In the genomic region with DNA sequence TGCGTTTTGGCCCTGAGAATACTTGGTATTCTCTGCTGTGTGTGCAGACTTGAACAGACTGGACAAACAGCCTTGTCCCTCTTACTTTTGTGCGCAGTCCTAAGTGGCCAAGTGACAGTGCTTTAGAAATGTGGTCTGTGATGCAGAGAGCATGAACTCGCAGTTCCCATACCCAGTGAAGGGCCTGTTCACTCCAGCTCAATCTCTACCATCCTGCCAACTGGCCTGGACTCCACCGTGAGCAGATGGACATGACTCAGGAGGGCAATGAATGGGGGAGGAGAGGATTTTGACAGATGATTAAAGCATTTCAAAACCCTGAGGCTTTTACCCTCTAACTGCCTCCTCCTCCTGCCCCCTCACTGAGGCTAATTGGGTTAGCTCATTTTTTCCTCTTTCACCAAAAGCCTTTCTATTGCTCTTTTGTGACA, we compare ENCODE assay signal across 8 cellular contexts.
DNase-seq lines count a peak whose midpoint lies in the region; ATAC-seq and TF ChIP-seq lines count a peak whose summit lies in the region.

No MANE protein-coding gene starts in this region.

- no peaks in the 10 kb centered on the region for H3K9me3 ChIP-seq in mucosa of descending colon

- H3K4me1 ChIP-seq in mucosa of descending colon (ENCODE audit: low read depth), result no peaks in the 10 kb centered on the region

- TF ChIP-seq CTCF in mucosa of descending colon (IDR thresholded peaks at IDR 0.05) (no peak), WTC11 (IDR thresholded peaks at IDR 0.05) (no peak), nephron progenitor cell (IDR thresholded peaks at IDR 0.05) (no peak)

- H3K9me3 Mint-ChIP-seq in WTC11 (no peaks in the 10 kb centered on the region), nephron progenitor cell (no peaks in the 10 kb centered on the region)

- peak; percentile 81 for DNase-seq in AG20443 (ENCODE audit: low spot score)
- DNase-seq in NCI-H1694 treated with DMSO at 0.1 percent for 48 hours (lab: John Stamatoyannopoulos, UW), result peak; percentile 49
- DNase-seq in cerebellum (ENCODE audit: low spot score), result peak; percentile 87
- no peak for DNase-seq in mucosa of descending colon
- DNase-seq in WTC11 (ENCODE audit: low spot score), result no peak
- DNase-seq in activated CD8-positive, alpha-beta memory T cell treated with anti-CD3 and anti-CD28 coated beads for 24 hours, result no peak
- no peak for DNase-seq in nephron progenitor cell

- no peaks in the 10 kb centered on the region for H3K36me3 ChIP-seq in mucosa of descending colon (ENCODE audit: low read depth)

- H3K36me3 Mint-ChIP-seq in WTC11, result no peaks in the 10 kb centered on the region
- H3K36me3 Mint-ChIP-seq in nephron progenitor cell (ENCODE audit: low read depth), result no peaks in the 10 kb centered on the region

- H3K27ac Mint-ChIP-seq in WTC11, result no peak overlapping the region
- no peak overlapping the region for H3K27ac Mint-ChIP-seq in nephron progenitor cell

- POLR2A ChIA-PET in WTC11 (lab: Charles Lee), result no interaction called here

- H3K27me3 Mint-ChIP-seq in WTC11 (ENCODE audit: low read depth) (no peaks in the 10 kb centered on the region), nephron progenitor cell (ENCODE audit: low read depth, poor library complexity) (no peaks in the 10 kb centered on the region)

- CTCF ChIA-PET in WTC11 (lab: Charles Lee), result no interaction called here

- intact Hi-C loops in mucosa of descending colon (cut with DNase I, micrococcal nuclease), result no loop called here

- H3K4me3 Mint-ChIP-seq in WTC11 (no peak overlapping the region), nephron progenitor cell (no peak overlapping the region)

- ATAC-seq in mucosa of descending colon (peak; percentile 33), WTC11 (no peak), HG03108 (IDR thresholded peaks at IDR 0.05; ENCODE audit: unreplicated experiment) (no peak)

- H3K4me1 Mint-ChIP-seq in WTC11 (no peaks in the 10 kb centered on the region), nephron progenitor cell (peaks cover 35% of the 10 kb centered on the region)

- no peak overlapping the region for H3K4me3 ChIP-seq in mucosa of descending colon

TF ChIP-seq in WTC11, 78 proteins besides CTCF, POLR2A, EP300 and RAD21:
- no peak for TF ChIP-seq E2F1 (CRISPR knock-in tag; IDR thresholded peaks at IDR 0.05)
- no peak for TF ChIP-seq NFATC4 (CRISPR knock-in tag; IDR thresholded peaks at IDR 0.05)
- TF ChIP-seq, protein P1, sequence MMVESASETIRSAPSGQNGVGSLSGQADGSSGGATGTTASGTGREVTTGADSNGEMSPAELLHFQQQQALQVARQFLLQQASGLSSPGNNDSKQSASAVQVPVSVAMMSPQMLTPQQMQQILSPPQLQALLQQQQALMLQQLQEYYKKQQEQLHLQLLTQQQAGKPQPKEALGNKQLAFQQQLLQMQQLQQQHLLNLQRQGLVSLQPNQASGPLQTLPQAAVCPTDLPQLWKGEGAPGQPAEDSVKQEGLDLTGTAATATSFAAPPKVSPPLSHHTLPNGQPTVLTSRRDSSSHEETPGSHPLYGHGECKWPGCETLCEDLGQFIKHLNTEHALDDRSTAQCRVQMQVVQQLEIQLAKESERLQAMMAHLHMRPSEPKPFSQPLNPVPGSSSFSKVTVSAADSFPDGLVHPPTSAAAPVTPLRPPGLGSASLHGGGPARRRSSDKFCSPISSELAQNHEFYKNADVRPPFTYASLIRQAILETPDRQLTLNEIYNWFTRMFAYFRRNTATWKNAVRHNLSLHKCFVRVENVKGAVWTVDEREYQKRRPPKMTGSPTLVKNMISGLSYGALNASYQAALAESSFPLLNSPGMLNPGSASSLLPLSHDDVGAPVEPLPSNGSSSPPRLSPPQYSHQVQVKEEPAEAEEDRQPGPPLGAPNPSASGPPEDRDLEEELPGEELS (CRISPR knock-in tag; IDR thresholded peaks at IDR 0.05), result no peak
- TF ChIP-seq SMAD3 (CRISPR knock-in tag; IDR thresholded peaks at IDR 0.05; ENCODE audit: borderline replicate concordance), result no peak

Comparison
In these comparisons a context has a peak if more than half of its experiments do, and no peak if none do; other contexts are left out.
1. DNase-seq: peak in AG20443 (single experiment), NCI-H1694 treated with DMSO at 0.1 percent for 48 hours (single experiment) and cerebellum (single experiment); none in mucosa of descending colon (0 of 3), WTC11 (single experiment), activated CD8-positive, alpha-beta memory T cell treated with anti-CD3 and anti-CD28 coated beads for 24 hours (single experiment) and nephron progenitor cell (single experiment).